12 cellular contexts compared by ENCODE assay signal in the genomic region with DNA sequence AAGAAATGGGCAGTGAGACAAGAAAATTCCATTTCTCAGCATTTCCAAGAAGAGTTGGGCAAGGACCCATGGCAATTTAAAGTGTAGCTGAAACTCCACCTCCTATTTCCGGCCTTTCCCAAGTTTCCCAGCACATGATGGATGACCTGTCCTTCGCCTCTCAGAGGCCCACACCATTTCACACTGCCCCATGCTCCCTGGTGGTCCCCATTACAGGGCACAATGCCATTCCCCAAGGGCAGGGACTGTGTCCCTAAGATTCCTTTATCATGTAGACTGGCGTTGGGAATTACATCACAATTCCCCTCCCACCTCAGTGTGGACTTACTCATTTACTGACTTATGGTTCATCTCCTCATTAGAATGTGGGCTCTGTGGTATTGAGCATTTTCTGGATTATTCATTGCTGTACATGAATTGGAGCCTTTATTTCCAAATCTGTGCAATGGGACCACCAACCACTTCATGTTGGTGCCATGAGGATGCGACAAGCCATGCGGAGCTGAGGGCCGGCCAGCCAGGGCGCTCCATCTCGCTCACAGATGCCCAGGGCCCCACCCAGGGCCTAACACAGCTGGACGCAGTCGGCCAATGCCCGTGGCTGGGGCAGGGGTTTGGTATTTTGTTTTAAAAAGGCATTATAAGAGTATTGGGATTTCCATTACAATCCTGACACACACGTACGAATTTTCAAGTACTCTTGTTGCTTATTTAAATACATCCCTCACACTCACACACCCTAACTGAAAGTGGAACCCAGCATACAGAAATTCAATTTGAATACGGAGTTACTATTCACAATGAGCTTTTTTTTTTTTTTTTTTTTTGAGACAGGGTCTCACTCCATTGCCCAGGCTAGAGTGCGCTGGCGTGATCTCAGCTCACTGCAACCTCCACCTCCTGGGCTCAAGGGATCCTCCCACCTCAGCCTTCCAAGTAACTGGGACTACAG. TPM values are rescaled to one million over a fixed set of nuclear protein-coding genes. Genes with fewer than 3 reads are reported as not detected.
DNase-seq lines count a peak whose midpoint lies in the region; ATAC-seq and TF ChIP-seq lines count a peak whose summit lies in the region.
"Had no signal": no experiment of that assay in that cellular context is flagged by ENCODE, and none has a peak within 500 bp of the region (broad histone marks: within the 10 kb centered on the region; RNA-seq: fewer than 3 reads in every experiment).

No MANE protein-coding gene starts in this region.

- H3K27ac ChIP-seq in esophagus muscularis mucosa (replicated peaks in 1 of 4) = peak overlapping the region; percentile 96 to 98 (median 97)

- H3K9me3 ChIP-seq in esophagus muscularis mucosa = peaks cover 0 to under 1% (median 0%) of the 10 kb centered on the region in 4 donors
- H3K9me3 ChIP-seq: Caco-2 had no signal

- no peaks in the 10 kb centered on the region for H3K9me3 Mint-ChIP-seq in CD14-positive monocyte
- H3K9me3 Mint-ChIP-seq in type B pancreatic cell = no peaks in the 10 kb centered on the region
- H3K9me3 Mint-ChIP-seq: neural crest cell had no signal

- TF ChIP-seq POLR2A in esophagus muscularis mucosa (IDR thresholded peaks at IDR 0.05; ENCODE audit: low read depth) = no peak

- H3K27me3 ChIP-seq in esophagus muscularis mucosa = no peaks in the 10 kb centered on the region

- peaks cover 3 to 7% (median 5%) of the 10 kb centered on the region in 4 donors for H3K36me3 ChIP-seq in esophagus muscularis mucosa

- TF ChIP-seq CTCF in CD14-positive monocyte (IDR thresholded peaks at IDR 0.05) (no peak), esophagus muscularis mucosa (IDR thresholded peaks at IDR 0.05) (no peak), omental fat pad (IDR thresholded peaks at IDR 0.05) (no peak), type B pancreatic cell (conservative IDR thresholded peaks at IDR 0.05) (no peak)

- H3K4me1 Mint-ChIP-seq in CD14-positive monocyte (peaks cover 47% of the 10 kb centered on the region), type B pancreatic cell (ENCODE audit: unreplicated experiment) (peaks cover 35% of the 10 kb centered on the region)

- H3K4me3 Mint-ChIP-seq in CD14-positive monocyte (no peak overlapping the region), type B pancreatic cell (no peak overlapping the region)
- H3K4me3 Mint-ChIP-seq: neural crest cell had no signal

- H3K27ac Mint-ChIP-seq in CD14-positive monocyte (peak overlapping the region in 3 of 7 donors; percentile 28 to 74 (median 67)), type B pancreatic cell (no peak overlapping the region)

- peak overlapping the region; percentile 1 to 36 (median 14) for H3K4me3 ChIP-seq in esophagus muscularis mucosa

- peak; percentile 34 for ATAC-seq in HG02798 (IDR thresholded peaks at IDR 0.05; ENCODE audit: poor library complexity, unreplicated experiment)
- ATAC-seq in omental fat pad (ENCODE audit: low FRiP score) = peak; percentile 62
- ATAC-seq in GM18517 (IDR thresholded peaks at IDR 0.05; ENCODE audit: unreplicated experiment) = no peak

- intact Hi-C loops in CD14-positive monocyte (cut with micrococcal nuclease) (loop anchor here in 1 of 2 donors (10.0 kb wide), 1 partner anchor 342 kb away; a partner anchor contains a TSS), esophagus muscularis mucosa (cut with DNase I) (loop anchor here (10.0 kb wide), 1 partner anchor 1428 kb away; no protein-coding TSS in a partner anchor)

- peaks cover 93 to 98% (median 95%) of the 10 kb centered on the region in 4 donors for H3K4me1 ChIP-seq in esophagus muscularis mucosa

- TF ChIP-seq EP300 in esophagus muscularis mucosa (IDR thresholded peaks at IDR 0.05) = peak; percentile 43

- DNase-seq in CD14-positive monocyte (ENCODE audit: low spot score) (peak; percentile 27), esophagus muscularis mucosa (ENCODE audit: extremely low spot score) (no peak), omental fat pad (ENCODE audit: low spot score) (no peak), type B pancreatic cell (ENCODE audit: extremely low spot score, unreplicated experiment) (no peak), NCI-H2196 treated with DMSO at 0.1 percent for 48 hours (lab: John Stamatoyannopoulos, UW; ENCODE audit: unreplicated experiment) (no peak), GDM1 (lab: John Stamatoyannopoulos, UW) (no peak)

- H3K27me3 Mint-ChIP-seq in CD14-positive monocyte (ENCODE audit: low read depth in 3 of 3) (no peaks in the 10 kb centered on the region), type B pancreatic cell (peaks cover 12% of the 10 kb centered on the region)

- H3K36me3 Mint-ChIP-seq in CD14-positive monocyte (peaks cover 10 to 18% of the 10 kb centered on the region in 2 donors), type B pancreatic cell (no peaks in the 10 kb centered on the region)

- WGBS in esophagus muscularis mucosa = 62% methylated on average over 16 of the region's 16 CpGs

RNA-seq across cellular contexts. Expression of a gene that starts 5.4 kb away (rescaled TPM):
- polyA plus RNA-seq in CD14-positive monocyte = 10 to 100 TPM; 27.6 to 32.0 TPM
- total RNA-seq in esophagus muscularis mucosa (100 to 1,000 TPM in 1 of 4 donors, 10 to 100 TPM in 3; 36.6 to 154 (median 65.3) TPM), omental fat pad (10 to 100 TPM; 15.9 to 45.4 (median 19.0) TPM), type B pancreatic cell (ENCODE audit: low replicate concordance) (22.2 and 27.5 TPM in 2 replicates)

RNA-seq across cellular contexts. Expression of a gene that starts 29.4 kb away (rescaled TPM):
- polyA plus RNA-seq in CD14-positive monocyte = not detected
- under 1 TPM in 1 of 4 donors, not detected in 3; 0.83 TPM for total RNA-seq in esophagus muscularis mucosa
- not detected for total RNA-seq in omental fat pad
- not detected in 2 replicates for total RNA-seq in type B pancreatic cell (ENCODE audit: low replicate concordance)
- total RNA-seq: activated CD8-positive, alpha-beta memory T cell treated with anti-CD3 and anti-CD28 coated beads for 36 hours; Caco-2; endothelial cell of umbilical vein had no signal
- polyA plus RNA-seq: endothelial cell of umbilical vein had no signal

RNA-seq across cellular contexts. Expression of a gene that starts 60.0 kb away (rescaled TPM):
- polyA plus RNA-seq in CD14-positive monocyte = 10 to 100 TPM; 73.2 to 74.0 TPM
- total RNA-seq in esophagus muscularis mucosa = 10 to 100 TPM; 21.6 to 35.6 (median 32.5) TPM
- total RNA-seq in omental fat pad = 100 to 1,000 TPM in 3 of 4 donors, 10 to 100 TPM in 1; 85.3 to 337 (median 163) TPM
- total RNA-seq in type B pancreatic cell (ENCODE audit: low replicate concordance) = 71.6 and 72.8 TPM in 2 replicates
